2 cellular contexts compared by ENCODE assay signal in genomic region chr14:93834739-93835383, GRCh38.
TF ChIP-seq lines count a peak whose summit lies in the region.

No MANE protein-coding gene starts in this region.

TF ChIP-seq in HEK293, 187 proteins besides CTCF, POLR2A, EP300 and RAD21:
- no peak for TF ChIP-seq ATF2 (tag by site-specific recombination; IDR thresholded peaks at IDR 0.05; ENCODE audit: low read depth)
- peak; percentile 67 for TF ChIP-seq GLIS1 (tag by site-specific recombination; IDR thresholded peaks at IDR 0.05)
TF ChIP-seq in HEK293: peak in this region for 1.

TF ChIP-seq in HepG2, 621 proteins besides CTCF, POLR2A, EP300 and RAD21 (continued from another document):
- TF ChIP-seq MED13 (CRISPR knock-in tag; IDR thresholded peaks at IDR 0.05) = no peak
